Comparison of ENCODE assay signal across 9 cellular contexts in the genomic region with DNA sequence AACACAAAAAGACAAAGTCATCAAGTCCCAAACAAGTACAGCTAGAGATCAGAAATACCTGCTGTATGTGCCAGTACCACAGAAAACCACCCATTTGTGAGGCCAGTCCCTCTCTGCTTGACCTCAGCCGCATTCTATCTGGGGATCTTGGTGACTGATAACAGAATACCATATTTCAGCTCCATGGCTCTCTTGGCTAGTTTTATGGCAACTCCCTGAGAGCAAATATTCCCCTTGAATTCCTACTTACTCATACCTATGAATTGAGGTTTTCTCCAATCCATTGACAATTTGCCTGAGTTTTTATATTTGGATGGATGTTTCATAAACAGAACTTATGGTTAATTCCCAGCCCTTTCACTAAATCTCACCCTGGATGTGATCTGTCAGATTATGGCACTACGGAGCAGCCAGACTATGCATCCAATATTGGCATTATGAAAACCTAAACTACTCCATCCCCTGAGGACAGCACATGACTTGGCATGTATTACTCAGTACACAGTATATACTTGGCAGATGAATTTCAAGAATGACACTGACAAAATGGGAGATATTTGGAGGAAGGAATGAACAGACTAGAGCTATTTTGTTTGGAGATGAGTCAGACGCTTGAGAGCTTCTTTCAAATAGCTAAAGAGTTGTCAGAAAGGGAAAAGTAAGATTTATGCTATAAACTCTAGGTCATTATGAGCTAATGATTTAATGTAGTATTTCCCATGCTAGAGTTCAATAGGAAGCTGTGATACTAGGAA.
DNase-seq lines count a peak whose midpoint lies in the region; ATAC-seq and TF ChIP-seq lines count a peak whose summit lies in the region.
"Had no signal": no experiment of that assay in that cellular context is flagged by ENCODE, and none has a peak within 500 bp of the region (broad histone marks: within the 10 kb centered on the region; RNA-seq: fewer than 3 reads in every experiment).

No MANE protein-coding gene starts in this region.

- peak overlapping the region; percentile 66 for H3K27ac ChIP-seq in PC-3 (ENCODE audit: low read length)

- no peaks in the 10 kb centered on the region for H4K20me1 ChIP-seq in PC-3 (ENCODE audit: low read length)

- peak overlapping the region; percentile 56 for H3K4me2 ChIP-seq in PC-3 (ENCODE audit: low read length)

- peaks cover 29% of the 10 kb centered on the region for H3K4me1 ChIP-seq in PC-3 (ENCODE audit: insufficient read depth, low read length)

- no peaks in the 10 kb centered on the region for H3K27me3 ChIP-seq in PC-3 (ENCODE audit: low read length)

- no peaks in the 10 kb centered on the region for H3K9me2 ChIP-seq in PC-3 (replicated peaks; ENCODE audit: low read length)

- no peak overlapping the region for H3K9ac ChIP-seq in PC-3 (ENCODE audit: low read length)

- BruUV-seq in PC-3 (replicated peaks; lab: Mats Ljungman, UMichigan), result no TSS peak

- H3K79me2 ChIP-seq in PC-3 (ENCODE audit: low read length), result no peaks in the 10 kb centered on the region

- no peak for TF ChIP-seq CTCF in PC-3 (conservative IDR thresholded peaks at IDR 0.05; ENCODE audit: low read depth, low read length)

- no peak overlapping the region for H2AFZ ChIP-seq in PC-3 (ENCODE audit: low read length)

- CTCF ChIA-PET in PC-3 (lab: Charles Lee), result no interaction called here

- H3K36me3 ChIP-seq in PC-3 (ENCODE audit: low read depth, low read length), result 0 out of 2 replicates have a peak, but pooled peaks cover 5% of the 10 kb centered on the region

- POLR2A ChIA-PET in PC-3 (lab: Charles Lee; ENCODE audit: unreplicated experiment), result no interaction called here

- no peaks in the 10 kb centered on the region for H3K9me3 ChIP-seq in PC-3 (ENCODE audit: low read length)

- intact Hi-C loops in PC-3 (cut with micrococcal nuclease), result no loop called here

- ATAC-seq in GM18498 (IDR thresholded peaks at IDR 0.05; ENCODE audit: unreplicated experiment) (peak; percentile 38), HG02610 (IDR thresholded peaks at IDR 0.05; ENCODE audit: unreplicated experiment) (peak; percentile 53), PC-3 (peak; percentile 81)
- ATAC-seq: left cardiac atrium had no signal

- DNase-seq in PC-3, result peak; percentile 81
- peak; percentile 87 for DNase-seq in foreskin melanocyte
- DNase-seq in iPS-NIHi7 (ENCODE audit: extremely low spot score), result no peak
- no peak for DNase-seq in NCI-H1436 treated with DMSO at 0.1 percent for 48 hours (lab: John Stamatoyannopoulos, UW)
- DNase-seq in mesenteric fat pad (ENCODE audit: low spot score), result no peak
- no peak for DNase-seq in DMS 273 treated with DMSO at 0.1 percent for 48 hours (lab: John Stamatoyannopoulos, UW)
- DNase-seq: left cardiac atrium had no signal

- H3F3A ChIP-seq in PC-3 (ENCODE audit: low read length, unreplicated experiment), result no peaks in the 10 kb centered on the region

- H3K4me3 ChIP-seq in PC-3 (ENCODE audit: low read length), result no peak overlapping the region

Comparison
In these comparisons a context has a peak if more than half of its experiments do, and no peak if none do; other contexts are left out.
1. DNase-seq: peak in PC-3 (single experiment) and foreskin melanocyte (single experiment); none in iPS-NIHi7 (single experiment), NCI-H1436 treated with DMSO at 0.1 percent for 48 hours (single experiment), mesenteric fat pad (single experiment) and DMS 273 treated with DMSO at 0.1 percent for 48 hours (single experiment).
2. Peak in every context shown above with its lines, with median percentiles within 50 percentile points of each other: ATAC-seq.